Comparison of ENCODE assay signal across 8 cellular contexts in the genomic region with DNA sequence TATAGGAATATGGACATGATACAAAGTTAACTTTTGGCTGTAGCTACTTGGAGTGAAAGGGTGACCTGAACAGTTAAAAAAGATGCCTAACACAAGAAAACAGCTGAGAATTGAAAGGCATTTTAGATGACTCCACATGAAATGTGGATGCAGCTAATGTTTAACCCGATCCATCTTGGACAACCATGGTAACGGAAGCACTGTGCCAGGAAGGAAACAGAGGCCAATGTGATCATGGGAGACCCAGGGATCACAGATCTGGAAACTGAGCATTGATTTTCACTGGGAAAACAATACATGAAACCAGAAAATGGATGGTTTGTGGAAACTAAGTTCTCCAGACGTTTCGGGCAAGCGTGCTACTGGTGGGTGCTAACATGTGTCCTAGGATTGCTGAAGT.
"Had no signal": no experiment of that assay in that cellular context is flagged by ENCODE, and none has a peak within 500 bp of the region (broad histone marks: within the 10 kb centered on the region; RNA-seq: fewer than 3 reads in every experiment).

No MANE protein-coding gene starts in this region.

- FAIRE-seq: G401.6, GM12878, GM12891, GM12892, GM18507, GM19239 had no signal

- ATAC-seq: GM12878 had no signal

- DNase-seq: GDM1, GF-D8 had no signal
